1 cellular context compared by ENCODE assay signal in genomic region chr17:19720631-19721426, GRCh38.
A peak's percentile ranks its signal among the peaks of the same experiment; 100 is the strongest.
TF ChIP-seq lines count a peak whose summit lies in the region.

No MANE protein-coding gene starts in this region.

TF ChIP-seq in HepG2, 621 proteins besides CTCF, POLR2A, EP300 and RAD21 (continued from another document and continues in another):
- TF ChIP-seq DRAP1 (CRISPR knock-in tag; IDR thresholded peaks at IDR 0.05): no peak
- TF ChIP-seq RAD51 (IDR thresholded peaks at IDR 0.05; ENCODE audit: borderline replicate concordance): peak; percentile 38; the same call in 1 of the 2 replicates
- TF ChIP-seq SPEN (CRISPR knock-in tag; IDR thresholded peaks at IDR 0.05; ENCODE audit: low read depth): peak; percentile 87; the same call in 1 of the 2 replicates
- TF ChIP-seq RFXANK (CRISPR knock-in tag; IDR thresholded peaks at IDR 0.05): no peak
- no peak for TF ChIP-seq PHF5A (CRISPR knock-in tag; IDR thresholded peaks at IDR 0.05; ENCODE audit: low read depth, unreplicated experiment)
- TF ChIP-seq NFE2 (CRISPR knock-in tag; IDR thresholded peaks at IDR 0.05): no peak
- 0 out of 2 replicates have a peak, but pooled peaks have one; percentile 41 for TF ChIP-seq ELF3 (CRISPR knock-in tag; IDR thresholded peaks at IDR 0.05)
- TF ChIP-seq ZBTB46 (CRISPR knock-in tag; IDR thresholded peaks at IDR 0.05; ENCODE audit: borderline replicate concordance): no peak
- no peak for TF ChIP-seq ZBTB21 (CRISPR knock-in tag; IDR thresholded peaks at IDR 0.05)
- TF ChIP-seq THAP7 (CRISPR knock-in tag; IDR thresholded peaks at IDR 0.05): no peak
- TF ChIP-seq ZNF317 (CRISPR knock-in tag; IDR thresholded peaks at IDR 0.05): no peak
- no peak for TF ChIP-seq SALL2 (CRISPR knock-in tag; IDR thresholded peaks at IDR 0.05)
- no peak for TF ChIP-seq ZNF772 (CRISPR knock-in tag; IDR thresholded peaks at IDR 0.05)
- no peak for TF ChIP-seq ZNF792 (CRISPR knock-in tag; IDR thresholded peaks at IDR 0.05)
- no peak for TF ChIP-seq ELF1 (CRISPR knock-in tag; IDR thresholded peaks at IDR 0.05)
- TF ChIP-seq, protein P1, sequence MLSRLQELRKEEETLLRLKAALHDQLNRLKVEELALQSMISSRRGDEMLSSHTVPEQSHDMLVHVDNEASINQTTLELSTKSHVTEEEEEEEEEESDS (CRISPR knock-in tag; IDR thresholded peaks at IDR 0.05; ENCODE audit: borderline replicate concordance): no peak
- TF ChIP-seq ZFP36L1 (CRISPR knock-in tag; IDR thresholded peaks at IDR 0.05): no peak
- TF ChIP-seq, protein P2, sequence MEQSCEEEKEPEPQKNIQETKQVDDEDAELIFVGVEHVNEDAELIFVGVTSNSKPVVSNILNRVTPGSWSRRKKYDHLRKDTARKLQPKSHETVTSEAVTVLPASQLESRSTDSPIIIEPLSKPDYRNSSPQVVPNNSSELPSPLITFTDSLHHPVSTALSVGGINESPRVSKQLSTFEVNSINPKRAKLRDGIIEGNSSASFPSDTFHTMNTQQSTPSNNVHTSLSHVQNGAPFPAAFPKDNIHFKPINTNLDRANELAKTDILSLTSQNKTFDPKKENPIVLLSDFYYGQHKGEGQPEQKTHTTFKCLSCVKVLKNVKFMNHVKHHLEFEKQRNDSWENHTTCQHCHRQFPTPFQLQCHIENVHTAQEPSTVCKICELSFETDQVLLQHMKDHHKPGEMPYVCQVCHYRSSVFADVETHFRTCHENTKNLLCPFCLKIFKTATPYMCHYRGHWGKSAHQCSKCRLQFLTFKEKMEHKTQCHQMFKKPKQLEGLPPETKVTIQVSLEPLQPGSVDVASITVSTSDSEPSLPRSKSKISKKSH (CRISPR knock-in tag; IDR thresholded peaks at IDR 0.05; ENCODE audit: borderline replicate concordance): peak; percentile 26; the same call in 1 of the 2 replicates
- TF ChIP-seq LCORL (IDR thresholded peaks at IDR 0.05): no peak
- TF ChIP-seq LCORL (CRISPR knock-in tag; IDR thresholded peaks at IDR 0.05): peak; percentile 93
- peak; percentile 57 for TF ChIP-seq ZEB1 (IDR thresholded peaks at IDR 0.05; ENCODE audit: insufficient replicate concordance, low read depth)
- TF ChIP-seq MAFG (CRISPR knock-in tag; IDR thresholded peaks at IDR 0.05): no peak
- no peak for TF ChIP-seq ZNF264 (CRISPR knock-in tag; IDR thresholded peaks at IDR 0.05)
- TF ChIP-seq MAFK (conservative IDR thresholded peaks at IDR 0.05 in 1 of 2, IDR thresholded peaks at IDR 0.05 in 1 of 2; ENCODE audit: low read length in 2 of 2): no peak
- TF ChIP-seq NFIB (CRISPR knock-in tag; IDR thresholded peaks at IDR 0.05; ENCODE audit: borderline replicate concordance): no peak
- peak; percentile 99 for TF ChIP-seq TBX2 (CRISPR knock-in tag; IDR thresholded peaks at IDR 0.05; ENCODE audit: borderline replicate concordance)
- TF ChIP-seq, protein P3, sequence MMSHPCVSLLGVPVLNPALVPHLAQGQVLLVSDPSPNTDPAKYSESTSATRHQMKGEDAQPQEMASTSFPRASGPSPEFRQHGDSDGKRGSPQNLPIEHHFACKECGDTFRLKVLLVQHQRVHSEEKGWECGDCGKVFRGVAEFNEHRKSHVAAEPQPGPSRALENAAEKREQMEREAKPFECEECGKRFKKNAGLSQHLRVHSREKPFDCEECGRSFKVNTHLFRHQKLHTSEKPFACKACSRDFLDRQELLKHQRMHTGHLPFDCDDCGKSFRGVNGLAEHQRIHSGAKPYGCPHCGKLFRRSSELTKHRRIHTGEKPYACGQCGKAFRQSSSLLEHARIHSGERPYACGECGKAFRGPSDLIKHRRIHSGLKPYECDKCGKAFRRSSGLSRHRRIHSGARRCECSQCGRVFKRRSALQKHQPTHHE (CRISPR knock-in tag; IDR thresholded peaks at IDR 0.05; ENCODE audit: borderline replicate concordance): no peak
- no peak for TF ChIP-seq RFX5 (IDR thresholded peaks at IDR 0.05; ENCODE audit: low read depth, low read length)
- no peak for TF ChIP-seq E2F5 (CRISPR knock-in tag; conservative IDR thresholded peaks at IDR 0.05)
- TF ChIP-seq RBM39 (IDR thresholded peaks at IDR 0.05; ENCODE audit: low read depth, low read length, poor library complexity, severe bottlenecking): no peak
- TF ChIP-seq, protein P4, sequence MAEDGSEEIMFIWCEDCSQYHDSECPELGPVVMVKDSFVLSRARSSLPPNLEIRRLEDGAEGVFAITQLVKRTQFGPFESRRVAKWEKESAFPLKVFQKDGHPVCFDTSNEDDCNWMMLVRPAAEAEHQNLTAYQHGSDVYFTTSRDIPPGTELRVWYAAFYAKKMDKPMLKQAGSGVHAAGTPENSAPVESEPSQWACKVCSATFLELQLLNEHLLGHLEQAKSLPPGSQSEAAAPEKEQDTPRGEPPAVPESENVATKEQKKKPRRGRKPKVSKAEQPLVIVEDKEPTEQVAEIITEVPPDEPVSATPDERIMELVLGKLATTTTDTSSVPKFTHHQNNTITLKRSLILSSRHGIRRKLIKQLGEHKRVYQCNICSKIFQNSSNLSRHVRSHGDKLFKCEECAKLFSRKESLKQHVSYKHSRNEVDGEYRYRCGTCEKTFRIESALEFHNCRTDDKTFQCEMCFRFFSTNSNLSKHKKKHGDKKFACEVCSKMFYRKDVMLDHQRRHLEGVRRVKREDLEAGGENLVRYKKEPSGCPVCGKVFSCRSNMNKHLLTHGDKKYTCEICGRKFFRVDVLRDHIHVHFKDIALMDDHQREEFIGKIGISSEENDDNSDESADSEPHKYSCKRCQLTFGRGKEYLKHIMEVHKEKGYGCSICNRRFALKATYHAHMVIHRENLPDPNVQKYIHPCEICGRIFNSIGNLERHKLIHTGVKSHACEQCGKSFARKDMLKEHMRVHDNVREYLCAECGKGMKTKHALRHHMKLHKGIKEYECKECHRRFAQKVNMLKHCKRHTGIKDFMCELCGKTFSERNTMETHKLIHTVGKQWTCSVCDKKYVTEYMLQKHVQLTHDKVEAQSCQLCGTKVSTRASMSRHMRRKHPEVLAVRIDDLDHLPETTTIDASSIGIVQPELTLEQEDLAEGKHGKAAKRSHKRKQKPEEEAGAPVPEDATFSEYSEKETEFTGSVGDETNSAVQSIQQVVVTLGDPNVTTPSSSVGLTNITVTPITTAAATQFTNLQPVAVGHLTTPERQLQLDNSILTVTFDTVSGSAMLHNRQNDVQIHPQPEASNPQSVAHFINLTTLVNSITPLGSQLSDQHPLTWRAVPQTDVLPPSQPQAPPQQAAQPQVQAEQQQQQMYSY (CRISPR knock-in tag; IDR thresholded peaks at IDR 0.05): no peak
- TF ChIP-seq, protein P5, sequence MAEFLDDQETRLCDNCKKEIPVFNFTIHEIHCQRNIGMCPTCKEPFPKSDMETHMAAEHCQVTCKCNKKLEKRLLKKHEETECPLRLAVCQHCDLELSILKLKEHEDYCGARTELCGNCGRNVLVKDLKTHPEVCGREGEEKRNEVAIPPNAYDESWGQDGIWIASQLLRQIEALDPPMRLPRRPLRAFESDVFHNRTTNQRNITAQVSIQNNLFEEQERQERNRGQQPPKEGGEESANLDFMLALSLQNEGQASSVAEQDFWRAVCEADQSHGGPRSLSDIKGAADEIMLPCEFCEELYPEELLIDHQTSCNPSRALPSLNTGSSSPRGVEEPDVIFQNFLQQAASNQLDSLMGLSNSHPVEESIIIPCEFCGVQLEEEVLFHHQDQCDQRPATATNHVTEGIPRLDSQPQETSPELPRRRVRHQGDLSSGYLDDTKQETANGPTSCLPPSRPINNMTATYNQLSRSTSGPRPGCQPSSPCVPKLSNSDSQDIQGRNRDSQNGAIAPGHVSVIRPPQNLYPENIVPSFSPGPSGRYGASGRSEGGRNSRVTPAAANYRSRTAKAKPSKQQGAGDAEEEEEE (CRISPR knock-in tag; IDR thresholded peaks at IDR 0.05; ENCODE audit: borderline replicate concordance): no peak
- TF ChIP-seq ZNF121 (CRISPR knock-in tag; IDR thresholded peaks at IDR 0.05): peak; percentile 28; the same call in 1 of the 2 replicates
- TF ChIP-seq, protein P6, sequence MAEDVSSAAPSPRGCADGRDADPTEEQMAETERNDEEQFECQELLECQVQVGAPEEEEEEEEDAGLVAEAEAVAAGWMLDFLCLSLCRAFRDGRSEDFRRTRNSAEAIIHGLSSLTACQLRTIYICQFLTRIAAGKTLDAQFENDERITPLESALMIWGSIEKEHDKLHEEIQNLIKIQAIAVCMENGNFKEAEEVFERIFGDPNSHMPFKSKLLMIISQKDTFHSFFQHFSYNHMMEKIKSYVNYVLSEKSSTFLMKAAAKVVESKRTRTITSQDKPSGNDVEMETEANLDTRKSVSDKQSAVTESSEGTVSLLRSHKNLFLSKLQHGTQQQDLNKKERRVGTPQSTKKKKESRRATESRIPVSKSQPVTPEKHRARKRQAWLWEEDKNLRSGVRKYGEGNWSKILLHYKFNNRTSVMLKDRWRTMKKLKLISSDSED (CRISPR knock-in tag; IDR thresholded peaks at IDR 0.05): no peak
- no peak for TF ChIP-seq NBN (conservative IDR thresholded peaks at IDR 0.05)
- peak; percentile 81; the same call in 1 of the 2 replicates for TF ChIP-seq ZBTB7B (CRISPR knock-in tag; IDR thresholded peaks at IDR 0.05)
- no peak for TF ChIP-seq SRSF4 (IDR thresholded peaks at IDR 0.05; ENCODE audit: low read depth, low read length, poor library complexity, severe bottlenecking)
- TF ChIP-seq ZNF329 (CRISPR knock-in tag; IDR thresholded peaks at IDR 0.05; ENCODE audit: low read depth): no peak
- TF ChIP-seq MYNN (CRISPR knock-in tag; IDR thresholded peaks at IDR 0.05; ENCODE audit: low read depth): no peak
- TF ChIP-seq SIN3A (IDR thresholded peaks at IDR 0.05; ENCODE audit: borderline replicate concordance, low read depth, low read length): no peak
- TF ChIP-seq, protein P7, sequence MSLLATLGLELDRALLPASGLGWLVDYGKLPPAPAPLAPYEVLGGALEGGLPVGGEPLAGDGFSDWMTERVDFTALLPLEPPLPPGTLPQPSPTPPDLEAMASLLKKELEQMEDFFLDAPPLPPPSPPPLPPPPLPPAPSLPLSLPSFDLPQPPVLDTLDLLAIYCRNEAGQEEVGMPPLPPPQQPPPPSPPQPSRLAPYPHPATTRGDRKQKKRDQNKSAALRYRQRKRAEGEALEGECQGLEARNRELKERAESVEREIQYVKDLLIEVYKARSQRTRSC (CRISPR knock-in tag; IDR thresholded peaks at IDR 0.05; ENCODE audit: low read depth): no peak
- peak; percentile 91 for TF ChIP-seq ESRRA (CRISPR knock-in tag; IDR thresholded peaks at IDR 0.05; ENCODE audit: low read depth)
- TF ChIP-seq ZBTB3 (CRISPR knock-in tag; IDR thresholded peaks at IDR 0.05; ENCODE audit: borderline replicate concordance, low read depth): no peak
- TF ChIP-seq ZSCAN30 (CRISPR knock-in tag; IDR thresholded peaks at IDR 0.05): no peak
- TF ChIP-seq ZFY (CRISPR knock-in tag; IDR thresholded peaks at IDR 0.05): peak; percentile 54; the same call in 1 of the 2 replicates
- no peak for TF ChIP-seq ZNF570 (CRISPR knock-in tag; IDR thresholded peaks at IDR 0.05; ENCODE audit: borderline replicate concordance)
- TF ChIP-seq ZNF451 (CRISPR knock-in tag; IDR thresholded peaks at IDR 0.05): no peak
- 0 out of 2 replicates have a peak, but pooled peaks have one; percentile 50 for TF ChIP-seq ZNF761 (CRISPR knock-in tag; conservative IDR thresholded peaks at IDR 0.05)
